In the genomic region with DNA sequence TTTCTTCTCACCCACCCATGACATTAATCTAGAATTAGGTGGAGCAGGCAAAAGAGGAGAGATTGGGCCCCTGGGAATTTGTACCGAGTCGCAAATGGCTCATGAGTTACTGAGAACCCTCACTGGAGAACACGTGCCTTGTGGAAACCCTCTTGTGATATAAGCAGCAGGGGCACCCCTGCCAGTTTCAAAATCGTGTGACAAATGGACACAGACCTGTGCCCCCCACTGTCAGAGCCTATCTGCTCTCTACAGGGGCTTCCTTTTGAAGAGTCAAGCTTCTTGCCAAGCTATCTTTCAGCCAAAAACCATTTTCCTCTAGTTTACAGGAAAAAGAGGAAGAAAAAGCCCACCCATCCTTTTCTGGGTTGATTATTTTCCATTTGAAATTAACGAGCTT, we compare ENCODE assay signal across 1 cellular context.
TF ChIP-seq lines count a peak whose summit lies in the region.

No MANE protein-coding gene starts in this region.

TF ChIP-seq in HEK293T, 16 proteins besides CTCF, POLR2A, EP300 and RAD21 (continued from another document):
- TF ChIP-seq ELF4 (IDR thresholded peaks at IDR 0.05) (no peak), LEF1 (IDR thresholded peaks at IDR 0.05; ENCODE audit: borderline replicate concordance) (no peak), L3MBTL2 (conservative IDR thresholded peaks at IDR 0.05) (no peak), CTBP1 (IDR thresholded peaks at IDR 0.05; ENCODE audit: borderline replicate concordance) (no peak), ARNT (IDR thresholded peaks at IDR 0.05) (no peak), HDGF (IDR thresholded peaks at IDR 0.05; ENCODE audit: borderline replicate concordance) (no peak), SUZ12 (IDR thresholded peaks at IDR 0.05) (no peak)
- TF ChIP-seq, protein P1, sequence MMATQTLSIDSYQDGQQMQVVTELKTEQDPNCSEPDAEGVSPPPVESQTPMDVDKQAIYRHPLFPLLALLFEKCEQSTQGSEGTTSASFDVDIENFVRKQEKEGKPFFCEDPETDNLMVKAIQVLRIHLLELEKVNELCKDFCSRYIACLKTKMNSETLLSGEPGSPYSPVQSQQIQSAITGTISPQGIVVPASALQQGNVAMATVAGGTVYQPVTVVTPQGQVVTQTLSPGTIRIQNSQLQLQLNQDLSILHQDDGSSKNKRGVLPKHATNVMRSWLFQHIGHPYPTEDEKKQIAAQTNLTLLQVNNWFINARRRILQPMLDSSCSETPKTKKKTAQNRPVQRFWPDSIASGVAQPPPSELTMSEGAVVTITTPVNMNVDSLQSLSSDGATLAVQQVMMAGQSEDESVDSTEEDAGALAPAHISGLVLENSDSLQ (IDR thresholded peaks at IDR 0.05), result no peak
